ENCODE assay signal across 15 cellular contexts in genomic region chr15:56286213-56286612, GRCh38. TPM values are rescaled to one million over a fixed set of nuclear protein-coding genes. Genes with fewer than 3 reads are reported as not detected.
DNase-seq lines count a peak whose midpoint lies in the region; ATAC-seq and TF ChIP-seq lines count a peak whose summit lies in the region.
"Had no signal": no experiment of that assay in that cellular context is flagged by ENCODE, and none has a peak within 500 bp of the region (broad histone marks: within the 10 kb centered on the region; RNA-seq: fewer than 3 reads in every experiment).

No MANE protein-coding gene starts in this region.

- no peaks in the 10 kb centered on the region for H3K36me3 Mint-ChIP-seq in activated T-helper 17 cell treated with anti-CD3 and anti-CD28 coated beads, Interleukin-2, amount 50 U/mL, for 72 hours (ENCODE audit: low read depth)

- H3F3A ChIP-seq in PC-3 (ENCODE audit: low read length, unreplicated experiment): no peaks in the 10 kb centered on the region

- H3K9ac ChIP-seq in PC-3 (ENCODE audit: low read length): no peak overlapping the region

- POLR2A ChIA-PET in BJ (lab: Charles Lee) (no interaction called here), PC-3 (lab: Charles Lee; ENCODE audit: unreplicated experiment) (no interaction called here)

- in situ Hi-C loops in GM13977 (cut with MboI; ENCODE audit: low pct_unique_long_range_greater_than_20kb, low sequenced_read_pairs, unreplicated experiment): no loop called here

- H3K4me2 ChIP-seq in PC-3 (ENCODE audit: low read length): no peak overlapping the region
- H3K4me2 ChIP-seq in hepatocyte: no peak overlapping the region

- ATAC-seq in PC-3: no peak
- ATAC-seq in activated T-helper 17 cell treated with anti-CD3 and anti-CD28 coated beads, Interleukin-2, amount 50 U/mL, for 72 hours (replicated peaks): no peak
- ATAC-seq in lower lobe of right lung: no peak
- ATAC-seq: left lung had no signal

- H3K27ac ChIP-seq in PC-3 (ENCODE audit: low read length) (no peak overlapping the region), hepatocyte (no peak overlapping the region), lower lobe of right lung (no peak overlapping the region)
- H3K27ac ChIP-seq: left lung had no signal

- intact Hi-C loops in PC-3 (cut with micrococcal nuclease): no loop called here
- intact Hi-C loops in lower lobe of right lung (cut with DNase I): no loop called here

- no peak overlapping the region for H3K4me3 Mint-ChIP-seq in activated T-helper 17 cell treated with anti-CD3 and anti-CD28 coated beads, Interleukin-2, amount 50 U/mL, for 72 hours
- H3K4me3 Mint-ChIP-seq: activated CD4-positive, alpha-beta memory T cell treated with anti-CD3 and anti-CD28 coated beads, Interleukin-2, amount 10 ng/mL, durations not matched to agents 7 days and 5 days; activated naive CD4-positive, alpha-beta T cell treated with anti-CD3 and anti-CD28 coated beads, Interleukin-2, amount 50 U/mL, for 24 hours had no signal

- H3K27ac Mint-ChIP-seq in activated T-helper 17 cell treated with anti-CD3 and anti-CD28 coated beads, Interleukin-2, amount 50 U/mL, for 72 hours: no peak overlapping the region
- H3K27ac Mint-ChIP-seq: activated CD4-positive, alpha-beta memory T cell treated with anti-CD3 and anti-CD28 coated beads, Interleukin-2, amount 10 ng/mL, durations not matched to agents 7 days and 5 days; activated naive CD4-positive, alpha-beta T cell treated with anti-CD3 and anti-CD28 coated beads, Interleukin-2, amount 50 U/mL, for 24 hours had no signal

- CTCF ChIA-PET in BJ (lab: Yijun Ruan, JAX): no interaction called here
- CTCF ChIA-PET in PC-3 (lab: Charles Lee): no interaction called here

- H3K27me3 Mint-ChIP-seq in activated T-helper 17 cell treated with anti-CD3 and anti-CD28 coated beads, Interleukin-2, amount 50 U/mL, for 72 hours: peaks cover 6% of the 10 kb centered on the region

- H2AFZ ChIP-seq in PC-3 (ENCODE audit: low read length) (no peak overlapping the region), hepatocyte (no peak overlapping the region)

- DNase-seq in BJ (ENCODE audit: low read depth) (no peak), GM13977 (ENCODE audit: low spot score) (no peak), PC-3 (no peak), fibroblast of mammary gland (ENCODE audit: low read depth) (no peak), ecto neural progenitor cell (ENCODE audit: low spot score) (no peak), hepatocyte (ENCODE audit: low spot score) (no peak), lower lobe of right lung (no peak)
- DNase-seq: activated CD4-positive, alpha-beta memory T cell treated with anti-CD3 and anti-CD28 coated beads, Interleukin-2, amount 10 ng/mL, durations not matched to agents 7 days and 5 days; cortex of kidney; glutamatergic neuron; left lung; NCI-H1417; stimulated activated CD4-positive, alpha-beta T cell treated with anti-CD3 and anti-CD28 coated beads, Interleukin-15, amount 100 ng/mL, for 24 hours had no signal

- TF ChIP-seq CTCF in BJ (IDR thresholded peaks at IDR 0.05; ENCODE audit: insufficient read depth, low read depth, low read length) (peak; percentile 22; the same call in 1 of the 2 replicates), GM13977 (IDR thresholded peaks at IDR 0.05; ENCODE audit: extremely low read depth, insufficient read depth, missing control alignments) (peak; percentile 28), PC-3 (conservative IDR thresholded peaks at IDR 0.05; ENCODE audit: low read depth, low read length) (peak; percentile 59), fibroblast of mammary gland (conservative IDR thresholded peaks at IDR 0.05; ENCODE audit: control insufficient read depth, insufficient read depth, low read depth, low read length) (peak; percentile 18), hepatocyte (IDR thresholded peaks at IDR 0.05; ENCODE audit: poor library complexity) (no peak), lower lobe of right lung (IDR thresholded peaks at IDR 0.05) (no peak)

- BruUV-seq in PC-3 (replicated peaks; lab: Mats Ljungman, UMichigan): no TSS peak

- H3K27me3 ChIP-seq in BJ (ENCODE audit: control insufficient read depth, insufficient read depth, low read length) (peaks cover 3% of the 10 kb centered on the region; the same call in 1 of the 2 replicates), PC-3 (ENCODE audit: low read length) (peaks cover 5% of the 10 kb centered on the region; the same call in 1 of the 2 replicates), hepatocyte (peaks cover 6% of the 10 kb centered on the region), lower lobe of right lung (ENCODE audit: low read depth) (no peaks in the 10 kb centered on the region)
- H3K27me3 ChIP-seq: left lung had no signal

- H3K9me3 ChIP-seq in PC-3 (ENCODE audit: low read length) (no peaks in the 10 kb centered on the region), hepatocyte (ENCODE audit: low read depth) (no peaks in the 10 kb centered on the region), lower lobe of right lung (no peaks in the 10 kb centered on the region)

- 72% methylated on average over 3 of the region's 3 CpGs for WGBS in hepatocyte (ENCODE audit: low lambda C conversion rate, missing lambda C conversion rate)

- H3K9me3 Mint-ChIP-seq in activated T-helper 17 cell treated with anti-CD3 and anti-CD28 coated beads, Interleukin-2, amount 50 U/mL, for 72 hours: peaks cover 8% of the 10 kb centered on the region

- H3K36me3 ChIP-seq in BJ (ENCODE audit: control insufficient read depth, insufficient read depth, low read length) (no peaks in the 10 kb centered on the region), PC-3 (ENCODE audit: low read depth, low read length) (no peaks in the 10 kb centered on the region), hepatocyte (replicated peaks; ENCODE audit: insufficient read depth, low read depth) (no peaks in the 10 kb centered on the region), lower lobe of right lung (no peaks in the 10 kb centered on the region)
- H3K36me3 ChIP-seq: left lung had no signal

- H3K79me2 ChIP-seq in PC-3 (ENCODE audit: low read length) (no peaks in the 10 kb centered on the region), hepatocyte (no peaks in the 10 kb centered on the region)

- no peaks in the 10 kb centered on the region for H3K4me1 Mint-ChIP-seq in activated T-helper 17 cell treated with anti-CD3 and anti-CD28 coated beads, Interleukin-2, amount 50 U/mL, for 72 hours
- H3K4me1 Mint-ChIP-seq: activated CD4-positive, alpha-beta memory T cell treated with anti-CD3 and anti-CD28 coated beads, Interleukin-2, amount 10 ng/mL, durations not matched to agents 7 days and 5 days; activated naive CD4-positive, alpha-beta T cell treated with anti-CD3 and anti-CD28 coated beads, Interleukin-2, amount 50 U/mL, for 24 hours had no signal

- H3K9me2 ChIP-seq in PC-3 (replicated peaks; ENCODE audit: low read length) (no peaks in the 10 kb centered on the region), hepatocyte (replicated peaks; ENCODE audit: insufficient read depth) (no peaks in the 10 kb centered on the region)

- no peaks in the 10 kb centered on the region for H4K20me1 ChIP-seq in PC-3 (ENCODE audit: low read length)
- H4K20me1 ChIP-seq in hepatocyte (ENCODE audit: insufficient read depth, poor library complexity, severe bottlenecking): no peaks in the 10 kb centered on the region

- H3K4me1 ChIP-seq in PC-3 (ENCODE audit: insufficient read depth, low read length) (no peaks in the 10 kb centered on the region), hepatocyte (ENCODE audit: insufficient read depth) (no peaks in the 10 kb centered on the region), lower lobe of right lung (no peaks in the 10 kb centered on the region)
- H3K4me1 ChIP-seq: left lung had no signal

- no peak overlapping the region for H3K4me3 ChIP-seq in BJ (ENCODE audit: low read depth, low read length)
- no peak overlapping the region for H3K4me3 ChIP-seq in PC-3 (ENCODE audit: low read length)
- H3K4me3 ChIP-seq in fibroblast of mammary gland (ENCODE audit: control insufficient read depth, low read depth, low read length): no peak overlapping the region
- no peak overlapping the region for H3K4me3 ChIP-seq in hepatocyte
- no peak overlapping the region for H3K4me3 ChIP-seq in lower lobe of right lung
- H3K4me3 ChIP-seq: left lung had no signal

RNA-seq across cellular contexts. Expression of gene RFX7, which starts 42.5 kb away (rescaled TPM):
- polyA plus RNA-seq in BJ (2011; rRNA removed) (3.5 and 5.5 TPM in 2 replicates), hepatocyte (4.3 and 5.8 TPM in 2 replicates)
- polyA minus RNA-seq in BJ (2011; rRNA and poly(A)+ RNA removed): 14.2 and 15.0 TPM in 2 replicates
- total RNA-seq in PC-3 (2014; rRNA removed) (2.8 and 4.7 TPM in 2 replicates), hepatocyte (8.3 and 10.0 TPM in 2 replicates), lower lobe of right lung (17.2 TPM)
- 10 to 100 TPM; 33.8 to 36.2 TPM for total RNA-seq in activated T-helper 17 cell treated with anti-CD3 and anti-CD28 coated beads, Interleukin-2, amount 50 U/mL, for 72 hours

Comparison
In these comparisons a context has a peak if more than half of its experiments do, and no peak if none do; other contexts are left out.
1. CTCF ChIP-seq: peak in BJ (single experiment), GM13977 (single experiment), PC-3 (single experiment) and fibroblast of mammary gland (single experiment); none in hepatocyte (single experiment) and lower lobe of right lung (single experiment).